10 cellular contexts compared by ENCODE assay signal in the genomic region with DNA sequence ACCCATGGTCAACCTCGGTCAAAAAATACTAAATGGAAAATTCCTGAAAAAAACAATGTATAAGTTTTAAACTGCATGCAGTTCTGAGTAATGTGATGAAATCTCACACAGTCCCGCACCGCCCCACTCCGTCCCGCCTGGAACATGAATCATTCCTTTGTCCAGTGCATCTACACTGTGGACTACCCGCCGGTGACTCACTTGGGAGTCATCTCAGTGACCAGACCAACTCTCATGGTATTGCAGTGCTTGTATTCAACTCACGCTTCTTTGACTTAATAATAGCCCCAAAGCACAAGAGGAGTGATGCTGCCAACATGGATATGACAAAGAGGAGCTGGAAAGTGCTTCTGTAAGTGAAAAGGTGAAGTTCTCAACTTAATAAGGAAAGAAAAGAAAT. TPM values are rescaled to one million over a fixed set of nuclear protein-coding genes. Genes with fewer than 3 reads are reported as not detected.
DNase-seq lines count a peak whose midpoint lies in the region; ATAC-seq and TF ChIP-seq lines count a peak whose summit lies in the region.
"Had no signal": no experiment of that assay in that cellular context is flagged by ENCODE, and none has a peak within 500 bp of the region (broad histone marks: within the 10 kb centered on the region; RNA-seq: fewer than 3 reads in every experiment).

No MANE protein-coding gene starts in this region.

- no peaks in the 10 kb centered on the region for H3K9me2 ChIP-seq in PC-3 (replicated peaks; ENCODE audit: low read length)

- POLR2A ChIA-PET in PC-3 (lab: Charles Lee; ENCODE audit: unreplicated experiment) = no interaction called here

- ATAC-seq in PC-3 = peak; percentile 99
- ATAC-seq in HG02973 (IDR thresholded peaks at IDR 0.05; ENCODE audit: unreplicated experiment) = no peak

- peak; percentile 24 for DNase-seq in CD1c-positive myeloid dendritic cell (ENCODE audit: extremely low spot score)
- DNase-seq in PC-3 = peak; percentile 99
- peak; percentile 91 for DNase-seq in fibroblast of gingiva (ENCODE audit: low read depth)
- no peak for DNase-seq in NCI-H82 treated with DMSO at 0.1 percent for 48 hours (lab: John Stamatoyannopoulos, UW; ENCODE audit: unreplicated experiment)
- DNase-seq in activated CD8-positive, alpha-beta memory T cell treated with anti-CD3 and anti-CD28 coated beads for 24 hours = no peak
- no peak for DNase-seq in cerebellar nuclear complex (lab: John Stamatoyannopoulos, UW)
- DNase-seq: activated B cell treated with CpG ODN at 0.5 μM for 24 hours had no signal

- no peaks in the 10 kb centered on the region for H3K27me3 ChIP-seq in PC-3 (ENCODE audit: low read length)
- H3K27me3 ChIP-seq in neuron (ENCODE audit: insufficient read depth, low read length) = no peaks in the 10 kb centered on the region

- H3K36me3 ChIP-seq in PC-3 (ENCODE audit: low read depth, low read length) = no peaks in the 10 kb centered on the region
- no peaks in the 10 kb centered on the region for H3K36me3 ChIP-seq in neuron (ENCODE audit: insufficient read depth, low read length)
- H3K36me3 ChIP-seq: prostate gland had no signal

- H3K4me2 ChIP-seq in PC-3 (ENCODE audit: low read length) = peak overlapping the region; percentile 84

- H3K9ac ChIP-seq in PC-3 (ENCODE audit: low read length) = peak overlapping the region; percentile 70

- H3K4me1 ChIP-seq in PC-3 (ENCODE audit: insufficient read depth, low read length) (peaks cover 57% of the 10 kb centered on the region), neuron (ENCODE audit: insufficient read depth, low read length) (peaks cover 17% of the 10 kb centered on the region)
- H3K4me1 ChIP-seq: prostate gland had no signal

- no peaks in the 10 kb centered on the region for H3F3A ChIP-seq in PC-3 (ENCODE audit: low read length, unreplicated experiment)

- CTCF ChIA-PET in PC-3 (lab: Charles Lee) = no interaction called here

- peaks cover 15% of the 10 kb centered on the region for H3K79me2 ChIP-seq in PC-3 (ENCODE audit: low read length)

- H3K9me3 ChIP-seq in PC-3 (ENCODE audit: low read length) (no peaks in the 10 kb centered on the region), neuron (ENCODE audit: low read length) (no peaks in the 10 kb centered on the region)
- H3K9me3 ChIP-seq: prostate gland had no signal

- TF ChIP-seq CTCF in PC-3 (conservative IDR thresholded peaks at IDR 0.05; ENCODE audit: low read depth, low read length) = no peak

- H2AFZ ChIP-seq in PC-3 (ENCODE audit: low read length) (peak overlapping the region; percentile 64), neuron (ENCODE audit: low read depth, low read length) (peak overlapping the region; percentile 27)

- intact Hi-C loops in PC-3 (cut with micrococcal nuclease) = loop anchor here (1.0 to 2.0 kb wide), 5 partner anchors 24 to 135 kb away; no protein-coding TSS in a partner anchor

- BruUV-seq in PC-3 (replicated peaks; lab: Mats Ljungman, UMichigan) = no TSS peak

- peak overlapping the region; percentile 52 for H3K4me3 ChIP-seq in PC-3 (ENCODE audit: low read length)
- peak overlapping the region; percentile 14 for H3K4me3 ChIP-seq in neuron (ENCODE audit: low read length)
- H3K4me3 ChIP-seq: prostate gland had no signal

- H3K27ac ChIP-seq in PC-3 (ENCODE audit: low read length) = peak overlapping the region; percentile 93
- H3K27ac ChIP-seq: prostate gland had no signal

- H4K20me1 ChIP-seq in PC-3 (ENCODE audit: low read length) = no peaks in the 10 kb centered on the region

RNA-seq across cellular contexts. Expression of gene ARHGAP32, which starts 48.8 kb away (rescaled TPM):
- 12.0 and 13.7 TPM in 2 replicates for total RNA-seq in PC-3 (2014; rRNA removed)

Comparison
In these comparisons a context has a peak if more than half of its experiments do, and no peak if none do; other contexts are left out.
1. DNase-seq: peak in CD1c-positive myeloid dendritic cell (single experiment), PC-3 (single experiment) and fibroblast of gingiva (single experiment); none in NCI-H82 treated with DMSO at 0.1 percent for 48 hours (single experiment), activated CD8-positive, alpha-beta memory T cell treated with anti-CD3 and anti-CD28 coated beads for 24 hours (single experiment) and cerebellar nuclear complex (0 of 2).